Comparison of ENCODE assay signal across 8 cellular contexts in genomic region chr15:83066034-83066760, GRCh38. TPM values are rescaled to one million over a fixed set of nuclear protein-coding genes. Genes with fewer than 3 reads are reported as not detected.
DNase-seq lines count a peak whose midpoint lies in the region; ATAC-seq, FAIRE-seq and TF ChIP-seq lines count a peak whose summit lies in the region.

No MANE protein-coding gene starts in this region.

- H3K36me3 ChIP-seq in HAP-1 (replicated peaks), result peaks cover 7% of the 10 kb centered on the region; the same call in 1 of the 2 replicates
- H3K36me3 ChIP-seq in HepG2 (replicated peaks in 1 of 2; ENCODE audit: control insufficient read depth in 1 of 2, insufficient read depth in 2 of 2, low read length in 2 of 2), result peaks cover 2 to 10% of the 10 kb centered on the region in 2 experiments; a peak in 4 of 5 replicates
- no peaks in the 10 kb centered on the region for H3K36me3 ChIP-seq in tibial nerve

- H3K27ac Mint-ChIP-seq in effector memory CD8-positive, alpha-beta T cell, result peak overlapping the region in 1 of 2 donors; percentile 72

- WGBS in adipose tissue, 3 donors, result 4 to 6% (median 5%) methylated on average over 43 to 46 of the region's 46 CpGs
- WGBS in HepG2 (ENCODE audit: low lambda C conversion rate), result 2% methylated on average over 22 of the region's 46 CpGs
- 7 to 8% methylated on average over 36 to 37 of the region's 46 CpGs for whole genome bisulfite sequencing in tibial nerve, 2 donors

- peak overlapping the region; percentile 94 for H3K4me3 ChIP-seq in AG10803 (ENCODE audit: low read length)
- H3K4me3 ChIP-seq in HAP-1, result peak overlapping the region; percentile 60
- H3K4me3 ChIP-seq in HepG2 (replicated peaks in 1 of 3; ENCODE audit: insufficient read depth in 1 of 3, low read depth in 2 of 3, low read length in 3 of 3), result peak overlapping the region; percentile 71 to 92 (median 81)
- H3K4me3 ChIP-seq in tibial nerve, result peak overlapping the region; percentile 75 to 100 (median 92)

- no peaks in the 10 kb centered on the region for H3K9me3 Mint-ChIP-seq in effector memory CD8-positive, alpha-beta T cell

- H2AFZ ChIP-seq in HepG2 (ENCODE audit: low read length), result no peak overlapping the region

- H3K4me1 ChIP-seq in HAP-1, result peaks cover 44% of the 10 kb centered on the region
- peaks cover 48% of the 10 kb centered on the region for H3K4me1 ChIP-seq in HepG2 (ENCODE audit: insufficient read depth, low read length)
- peaks cover 0 to 57% (median 37%) of the 10 kb centered on the region in 4 donors for H3K4me1 ChIP-seq in tibial nerve

- H3K27me3 ChIP-seq in HAP-1 (ENCODE audit: low read depth), result no peaks in the 10 kb centered on the region
- H3K27me3 ChIP-seq in HepG2 (ENCODE audit: control insufficient read depth in 1 of 2, insufficient read depth in 2 of 2, low read length in 2 of 2), result no peaks in the 10 kb centered on the region
- no peaks in the 10 kb centered on the region for H3K27me3 ChIP-seq in tibial nerve

- H3K9ac ChIP-seq in HepG2 (ENCODE audit: insufficient read depth, low read depth, low read length), result peak overlapping the region; percentile 90

- H4K20me1 ChIP-seq in HepG2 (ENCODE audit: insufficient read depth, low read length), result peaks cover 34% of the 10 kb centered on the region

- CTCF ChIA-PET in HepG2 (lab: Yijun Ruan, JAX; ENCODE audit: low intra/inter-chr PET ratio, low total read pairs), result no interaction called here

- H3K27me3 Mint-ChIP-seq in effector memory CD8-positive, alpha-beta T cell, result no peaks in the 10 kb centered on the region

- TF ChIP-seq POLR2A in HepG2 (IDR thresholded peaks at IDR 0.05; ENCODE audit: insufficient read depth in 1 of 2, low read depth in 2 of 2, low read length in 2 of 2) (no peak), tibial nerve (IDR thresholded peaks at IDR 0.05) (no peak)

- BruUV-seq in HepG2 (replicated peaks; lab: Mats Ljungman, UMichigan), result no TSS peak

- H3K36me3 Mint-ChIP-seq in effector memory CD8-positive, alpha-beta T cell (ENCODE audit: insufficient read depth), result peaks cover 4% of the 10 kb centered on the region

- in situ Hi-C loops in HAP-1 (cut with MboI; ENCODE audit: low sequenced_read_pairs) (no loop called here), HepG2 (cut with HindIII; ENCODE audit: extremely low pct_ligation_motif_present, low pct_unique_long_range_greater_than_20kb) (no loop called here)

- POLR2A ChIA-PET in HepG2 (lab: Yijun Ruan, JAX), result interaction anchor here (1.6 kb wide), 2 partner anchors 26 to 80 kb away, joined by 3 to 6 read pairs; partner anchors contain the start of gene RAMAC

- no peak for TF ChIP-seq RAD21 in HepG2 (CRISPR knock-in tag; IDR thresholded peaks at IDR 0.05)

- intact Hi-C loops in HepG2 (cut with micrococcal nuclease; ENCODE audit: unreplicated experiment), result loop anchor here (5.0 kb wide), 1 partner anchor 141 kb away; the partner anchor contains the start of gene HDGFL3

- no peak for TF ChIP-seq EP300 in HepG2 (IDR thresholded peaks at IDR 0.05; ENCODE audit: low read depth in 2 of 2, low read length in 2 of 2)
- TF ChIP-seq EP300 in HepG2 (CRISPR knock-in tag; IDR thresholded peaks at IDR 0.05; ENCODE audit: borderline replicate concordance), result no peak
- TF ChIP-seq EP300 in tibial nerve (IDR thresholded peaks at IDR 0.05), result no peak

- peak overlapping the region; percentile 76 for H3K4me2 ChIP-seq in HepG2 (ENCODE audit: low read depth, low read length)

- H3K4me3 Mint-ChIP-seq in effector memory CD8-positive, alpha-beta T cell, result no peak overlapping the region

- H3K9me3 ChIP-seq in HAP-1, result no peaks in the 10 kb centered on the region; the same call in 1 of the 2 replicates
- H3K9me3 ChIP-seq in HepG2 (ENCODE audit: low read length), result no peaks in the 10 kb centered on the region
- peaks cover 0 to 6% (median 0%) of the 10 kb centered on the region in 4 donors for H3K9me3 ChIP-seq in tibial nerve

- H3K79me2 ChIP-seq in HepG2 (ENCODE audit: insufficient read depth, low read length), result peaks cover 57% of the 10 kb centered on the region

- ATAC-seq in HepG2, result no peak
- ATAC-seq in effector memory CD8-positive, alpha-beta T cell (replicated peaks), result no peak

- peaks cover 9 to 20% of the 10 kb centered on the region in 2 donors for H3K4me1 Mint-ChIP-seq in effector memory CD8-positive, alpha-beta T cell (ENCODE audit: low read depth in 2 of 2)

- DNase-seq in AG10803 (ENCODE audit: low read depth), result peak; percentile 5
- peak; percentile 33 to 45 for DNase-seq in HAP-1 (ENCODE audit: low spot score in 2 of 2)
- DNase-seq in HepG2 (ENCODE audit: low spot score), result no peak
- no peak for DNase-seq in tibial nerve (ENCODE audit: low spot score in 2 of 2)
- no peak for DNase-seq in DMS153 (lab: John Stamatoyannopoulos, UW)
- no peak for DNase-seq in effector memory CD8-positive, alpha-beta T cell
- no peak for DNase-seq in NCI-H1930 (lab: John Stamatoyannopoulos, UW)

- H3K27ac ChIP-seq in adipose tissue (ENCODE audit: low read depth, low read length), result peak overlapping the region; percentile 86
- peak overlapping the region; percentile 87 for H3K27ac ChIP-seq in HepG2 (ENCODE audit: extremely low read length, insufficient read depth, low read length)
- H3K27ac ChIP-seq in tibial nerve, result peak overlapping the region; percentile 85 to 98 (median 96)

- TF ChIP-seq CTCF in AG10803 (conservative IDR thresholded peaks at IDR 0.05; ENCODE audit: low read length) (no peak), HepG2 (CRISPR knock-in tag; IDR thresholded peaks at IDR 0.05) (no peak), tibial nerve (IDR thresholded peaks at IDR 0.05) (no peak)

- no peak for FAIRE-seq in HepG2 (lab: Jason Lieb, UNC)

RNA-seq across cellular contexts. Expression of gene BTBD1, which starts 0.9 kb away (rescaled TPM):
- polyA plus RNA-seq in adipose tissue (10 to 100 TPM; 14.6 to 30.6 (median 29.1) TPM), HepG2 (2011; rRNA removed) (29.3 and 32.1 TPM in 2 replicates)
- total RNA-seq in HepG2 (2016; rRNA removed; fragmentation: Illumina TruSeq; extraction: Trizol) (53.9 and 73.8 TPM in 2 replicates), tibial nerve (100 to 1,000 TPM in 2 of 4 donors, 10 to 100 TPM in 2; 79.8 to 105 (median 99.4) TPM)
- total RNA-seq in HepG2 (2016; cell fraction: cytosol; rRNA removed; fragmentation: Illumina TruSeq; extraction: Trizol; ENCODE audit: low read depth), result 13.6 and 15.2 TPM in 2 replicates
- 53.8 and 73.4 TPM in 2 replicates for total RNA-seq in HepG2 (2016; cell fraction: insoluble cytoplasmic fraction; rRNA removed; fragmentation: Illumina TruSeq; extraction: Trizol)
- 46.1 and 47.0 TPM in 2 replicates for total RNA-seq in HepG2 (2016; cell fraction: membrane; rRNA removed; fragmentation: Illumina TruSeq; extraction: Trizol)
- 30.5 and 36.6 TPM in 2 replicates for total RNA-seq in HepG2 (2016; cell fraction: nucleus; rRNA removed; fragmentation: Illumina TruSeq; extraction: Trizol)
- polyA plus RNA-seq in HepG2 (2011; cell fraction: cytosol; rRNA removed), result 15.5 and 22.7 TPM in 2 replicates
- polyA plus RNA-seq in HepG2 (2011; cell fraction: nucleus; rRNA removed), result 16.1 and 16.9 TPM in 2 replicates
- polyA plus RNA-seq in HepG2 (2012), result 29.1 and 30.1 TPM in 2 replicates
- polyA plus RNA-seq in HepG2 (2016; cell fraction: cytosol; fragmentation: Illumina TruSeq; extraction: Trizol; ENCODE audit: low read depth), result 8.4 and 9.7 TPM in 2 replicates
- 64.4 and 68.4 TPM in 2 replicates for polyA plus RNA-seq in HepG2 (2016; cell fraction: insoluble cytoplasmic fraction; fragmentation: Illumina TruSeq; extraction: Trizol; ENCODE audit: low read depth)
- polyA plus RNA-seq in HepG2 (2016; cell fraction: membrane; fragmentation: Illumina TruSeq; extraction: Trizol; ENCODE audit: low read depth), result 26.9 and 28.8 TPM in 2 replicates
- polyA plus RNA-seq in HepG2 (2016; cell fraction: nucleus; fragmentation: Illumina TruSeq; extraction: Trizol; ENCODE audit: insufficient read depth, low read depth), result 37.4 and 40.1 TPM in 2 replicates
- 24.0 and 76.6 TPM in 2 replicates for polyA minus RNA-seq in HepG2 (2011; rRNA and poly(A)+ RNA removed; ENCODE audit: low replicate concordance)
- polyA minus RNA-seq in HepG2 (2011; cell fraction: cytosol; rRNA and poly(A)+ RNA removed), result 36.8 and 38.1 TPM in 2 replicates
- polyA minus RNA-seq in HepG2 (2011; cell fraction: nucleus; rRNA and poly(A)+ RNA removed), result 38.5 and 46.7 TPM in 2 replicates

RNA-seq across cellular contexts. Expression of gene TM6SF1, which starts 41.2 kb away (rescaled TPM):
- polyA plus RNA-seq in adipose tissue (1 to 10 TPM in 2 of 3 donors, under 1 TPM in 1; 0.67 to 8.8 (median 5.5) TPM), HepG2 (2011; rRNA removed) (not detected in 2 replicates)
- total RNA-seq in HepG2 (2016; rRNA removed; fragmentation: Illumina TruSeq; extraction: Trizol) (not detected in 2 replicates), tibial nerve (10 to 100 TPM in 1 of 4 donors, 1 to 10 TPM in 3; 7.5 to 11.2 (median 9.6) TPM)
- total RNA-seq in HepG2 (2016; cell fraction: cytosol; rRNA removed; fragmentation: Illumina TruSeq; extraction: Trizol; ENCODE audit: low read depth), result not detected in 2 replicates
- total RNA-seq in HepG2 (2016; cell fraction: insoluble cytoplasmic fraction; rRNA removed; fragmentation: Illumina TruSeq; extraction: Trizol), result not detected in 2 replicates
- total RNA-seq in HepG2 (2016; cell fraction: membrane; rRNA removed; fragmentation: Illumina TruSeq; extraction: Trizol), result not detected in 2 replicates
- total RNA-seq in HepG2 (2016; cell fraction: nucleus; rRNA removed; fragmentation: Illumina TruSeq; extraction: Trizol), result not detected in 2 replicates
- polyA plus RNA-seq in HepG2 (2011; cell fraction: cytosol; rRNA removed), result not detected in 2 replicates
- not detected in 2 replicates for polyA plus RNA-seq in HepG2 (2011; cell fraction: nucleus; rRNA removed)
- polyA plus RNA-seq in HepG2 (2012), result not detected in 2 replicates
- not detected in 2 replicates for polyA plus RNA-seq in HepG2 (2016; cell fraction: cytosol; fragmentation: Illumina TruSeq; extraction: Trizol; ENCODE audit: low read depth)
- polyA plus RNA-seq in HepG2 (2016; cell fraction: insoluble cytoplasmic fraction; fragmentation: Illumina TruSeq; extraction: Trizol; ENCODE audit: low read depth), result not detected in 2 replicates
- polyA plus RNA-seq in HepG2 (2016; cell fraction: membrane; fragmentation: Illumina TruSeq; extraction: Trizol; ENCODE audit: low read depth), result not detected in 2 replicates
- not detected in 2 replicates for polyA plus RNA-seq in HepG2 (2016; cell fraction: nucleus; fragmentation: Illumina TruSeq; extraction: Trizol; ENCODE audit: insufficient read depth, low read depth)
- polyA minus RNA-seq in HepG2 (2011; rRNA and poly(A)+ RNA removed; ENCODE audit: low replicate concordance), result not detected in 2 replicates
- not detected in 2 replicates for polyA minus RNA-seq in HepG2 (2011; cell fraction: cytosol; rRNA and poly(A)+ RNA removed)
- polyA minus RNA-seq in HepG2 (2011; cell fraction: nucleus; rRNA and poly(A)+ RNA removed), result not detected in 2 replicates

RNA-seq across cellular contexts. Expression of gene C15orf40, which starts 54.8 kb away (rescaled TPM):
- polyA plus RNA-seq in adipose tissue, result 10 to 100 TPM; 14.4 to 53.5 (median 33.6) TPM
- total RNA-seq in HepG2 (2016; rRNA removed; fragmentation: Illumina TruSeq; extraction: Trizol), result 24.0 and 25.5 TPM in 2 replicates
- total RNA-seq in HepG2 (2016; cell fraction: cytosol; rRNA removed; fragmentation: Illumina TruSeq; extraction: Trizol; ENCODE audit: low read depth), result 30.8 and 39.8 TPM in 2 replicates
- 25.7 and 25.9 TPM in 2 replicates for total RNA-seq in HepG2 (2016; cell fraction: insoluble cytoplasmic fraction; rRNA removed; fragmentation: Illumina TruSeq; extraction: Trizol)
- 36.4 and 42.2 TPM in 2 replicates for total RNA-seq in HepG2 (2016; cell fraction: membrane; rRNA removed; fragmentation: Illumina TruSeq; extraction: Trizol)
- total RNA-seq in HepG2 (2016; cell fraction: nucleus; rRNA removed; fragmentation: Illumina TruSeq; extraction: Trizol), result 13.1 and 15.9 TPM in 2 replicates
- polyA plus RNA-seq in HepG2 (2011; rRNA removed), result 26.3 and 31.7 TPM in 2 replicates
- 23.2 and 25.9 TPM in 2 replicates for polyA plus RNA-seq in HepG2 (2011; cell fraction: cytosol; rRNA removed)
- 12.8 and 15.4 TPM in 2 replicates for polyA plus RNA-seq in HepG2 (2011; cell fraction: nucleus; rRNA removed)
- 17.2 and 19.2 TPM in 2 replicates for polyA plus RNA-seq in HepG2 (2012)
- polyA plus RNA-seq in HepG2 (2016; cell fraction: cytosol; fragmentation: Illumina TruSeq; extraction: Trizol; ENCODE audit: low read depth), result 44.3 and 51.0 TPM in 2 replicates
- polyA plus RNA-seq in HepG2 (2016; cell fraction: insoluble cytoplasmic fraction; fragmentation: Illumina TruSeq; extraction: Trizol; ENCODE audit: low read depth), result 28.8 and 33.4 TPM in 2 replicates
- polyA plus RNA-seq in HepG2 (2016; cell fraction: membrane; fragmentation: Illumina TruSeq; extraction: Trizol; ENCODE audit: low read depth), result 35.5 and 38.7 TPM in 2 replicates
- polyA plus RNA-seq in HepG2 (2016; cell fraction: nucleus; fragmentation: Illumina TruSeq; extraction: Trizol; ENCODE audit: insufficient read depth, low read depth), result 22.3 and 28.3 TPM in 2 replicates
- 27.9 and 55.6 TPM in 2 replicates for polyA minus RNA-seq in HepG2 (2011; rRNA and poly(A)+ RNA removed; ENCODE audit: low replicate concordance)
- 4.3 and 8.2 TPM in 2 replicates for polyA minus RNA-seq in HepG2 (2011; cell fraction: cytosol; rRNA and poly(A)+ RNA removed)
- polyA minus RNA-seq in HepG2 (2011; cell fraction: nucleus; rRNA and poly(A)+ RNA removed), result 32.2 TPM in 2 replicates
- 10 to 100 TPM; 13.4 to 21.0 (median 15.4) TPM for total RNA-seq in tibial nerve

Comparison
In these comparisons a context has a peak if more than half of its experiments do, and no peak if none do; other contexts are left out.
1. DNase-seq: peak in AG10803 (single experiment) and HAP-1 (2 of 2); none in HepG2 (single experiment), tibial nerve (0 of 2), DMS153 (single experiment), effector memory CD8-positive, alpha-beta T cell (0 of 3) and NCI-H1930 (0 of 2).
2. RNA of gene TM6SF1, which starts 41.2 kb away (total RNA-seq): 7.5 to 11.2 TPM in tibial nerve; not detected in HepG2; every median in the first group is over 4 times any median in the second.
3. Peak in every context shown above with its lines, with median percentiles within 50 percentile points of each other: H3K4me3 ChIP-seq and H3K27ac ChIP-seq.